Comparison of ENCODE assay signal across 9 cellular contexts in genomic region chr4:84482564-84483563, GRCh38. TPM values are rescaled to one million over a fixed set of nuclear protein-coding genes. Genes with fewer than 3 reads are reported as not detected.
DNase-seq lines count a peak whose midpoint lies in the region; ATAC-seq, FAIRE-seq and TF ChIP-seq lines count a peak whose summit lies in the region.
"Had no signal": no experiment of that assay in that cellular context is flagged by ENCODE, and none has a peak within 500 bp of the region (broad histone marks: within the 10 kb centered on the region; RNA-seq: fewer than 3 reads in every experiment).

No MANE protein-coding gene starts in this region.

- CTCF ChIA-PET in HCT116 (lab: Charles Lee) (no interaction called here), K562 (lab: Yijun Ruan, JAX; ENCODE audit: low intra/inter-chr PET ratio) (no interaction called here)
- CTCF ChIA-PET in activated CD4-positive, alpha-beta T cell treated with anti-CD3 and anti-CD28 coated beads, Interleukin-2, amount 10 ng/mL, durations not matched to agents 7 days and 5 days (lab: Charles Lee), result interaction anchor here (0.7 to 1.2 kb wide), 4 partner anchors 9 to 25 kb away, joined by 3 to 4 read pairs (median 3); partner anchors contain the start of gene NKX6-1

- H3K27ac ChIP-seq in HCT116 (ENCODE audit: low read depth, low read length) (no peak overlapping the region), K562 (ENCODE audit: extremely low read depth, low read depth, low read length) (no peak overlapping the region), small intestine (ENCODE audit: low read depth in 1 of 2, low read length in 1 of 2) (no peak overlapping the region)

- intact Hi-C loops in HCT116 (cut with micrococcal nuclease), result no loop called here
- intact Hi-C loops in K562 (cut with micrococcal nuclease), result no loop called here

- H3K27me3 ChIP-seq in HCT116 (ENCODE audit: insufficient read depth, low read length) (no peaks in the 10 kb centered on the region), K562 (ENCODE audit: control insufficient read depth in 2 of 2, insufficient read depth in 2 of 2, low read length in 2 of 2) (peaks cover 2 to 22% of the 10 kb centered on the region in 2 experiments; a peak in 2 of 5 replicates), small intestine (ENCODE audit: control insufficient read depth in 2 of 2, insufficient read depth in 2 of 2, low read length in 2 of 2) (peaks cover 4 to 54% of the 10 kb centered on the region in 2 donors)

- 42% methylated on average over 62 of the region's 69 CpGs for WGBS in K562 (ENCODE audit: insufficient coverage, low coverage, missing lambda C conversion rate)
- WGBS in small intestine, 3 donors, result 6 to 17% (median 9%) methylated on average over 61 to 69 of the region's 69 CpGs

- DNase-seq in HCT116 (ENCODE audit: low read depth, low spot score), result no peak
- no peak for DNase-seq in K562 (ENCODE audit: extremely low read depth in 1 of 4, low spot score in 3 of 4)
- DNase-seq in iPS-NIHi7 (ENCODE audit: extremely low spot score), result peak; percentile 62
- DNase-seq in small intestine, result peak; percentile 43
- no peak for DNase-seq in H54 (ENCODE audit: insufficient read length, low spot score)
- DNase-seq in NCI-H1048 (lab: John Stamatoyannopoulos, UW), result no peak
- no peak for DNase-seq in activated CD4-positive, alpha-beta T cell treated with anti-CD3 and anti-CD28 coated beads, Interleukin-2, amount 10 ng/mL, durations not matched to agents 7 days and 5 days
- DNase-seq: PC-3 had no signal

- H4K20me1 ChIP-seq in HCT116 (ENCODE audit: insufficient read depth) (no peaks in the 10 kb centered on the region), K562 (replicated peaks; ENCODE audit: control insufficient read depth, insufficient read depth, low read length) (no peaks in the 10 kb centered on the region)

- RAD21 ChIA-PET in HCT116 (lab: Charles Lee; ENCODE audit: low non-redundant PET in 1 of 2, low total read pairs in 2 of 2, uncharacterized antibody in 2 of 2, unreplicated experiment in 2 of 2), result no interaction called here

- H3K27me3 Mint-ChIP-seq in activated CD4-positive, alpha-beta T cell treated with anti-CD3 and anti-CD28 coated beads, Interleukin-2, amount 10 ng/mL, durations not matched to agents 7 days and 5 days, result peaks cover 83% of the 10 kb centered on the region

- H3K9ac ChIP-seq in HCT116 (ENCODE audit: low read length) (no peak overlapping the region), K562 (ENCODE audit: insufficient read depth in 1 of 2, low read depth in 2 of 2, low read length in 2 of 2) (no peak overlapping the region)

- TF ChIP-seq EP300 in K562 (IDR thresholded peaks at IDR 0.05; ENCODE audit: low read length), result no peak

- peaks cover 10% of the 10 kb centered on the region for H3K9me3 Mint-ChIP-seq in activated CD4-positive, alpha-beta T cell treated with anti-CD3 and anti-CD28 coated beads, Interleukin-2, amount 10 ng/mL, durations not matched to agents 7 days and 5 days

- BruUV-seq in HCT116 (replicated peaks; lab: Mats Ljungman, UMichigan) (no TSS peak), K562 (replicated peaks; lab: Mats Ljungman, UMichigan) (no TSS peak)

- TF ChIP-seq RAD21 in HCT116 (IDR thresholded peaks at IDR 0.05; ENCODE audit: low read depth), result no peak
- TF ChIP-seq RAD21 in K562 (CRISPR knock-in tag; conservative IDR thresholded peaks at IDR 0.05 in 1 of 2, IDR thresholded peaks at IDR 0.05 in 1 of 2), result no peak

- H3K4me3 Mint-ChIP-seq in activated CD4-positive, alpha-beta T cell treated with anti-CD3 and anti-CD28 coated beads, Interleukin-2, amount 10 ng/mL, durations not matched to agents 7 days and 5 days, result no peak overlapping the region

- H3K27ac Mint-ChIP-seq in activated CD4-positive, alpha-beta T cell treated with anti-CD3 and anti-CD28 coated beads, Interleukin-2, amount 10 ng/mL, durations not matched to agents 7 days and 5 days, result no peak overlapping the region

- peaks cover 2% of the 10 kb centered on the region for H3K36me3 Mint-ChIP-seq in activated CD4-positive, alpha-beta T cell treated with anti-CD3 and anti-CD28 coated beads, Interleukin-2, amount 10 ng/mL, durations not matched to agents 7 days and 5 days (ENCODE audit: low read depth)

- no peak for TF ChIP-seq POLR2A in HCT116 (IDR thresholded peaks at IDR 0.05; ENCODE audit: borderline replicate concordance, extremely low read depth, insufficient read depth, insufficient read length)
- TF ChIP-seq POLR2A in K562 (conservative IDR thresholded peaks at IDR 0.05), result no peak
- TF ChIP-seq POLR2A in H54 (IDR thresholded peaks at IDR 0.05; ENCODE audit: low read depth, low read length), result no peak

- no peak for FAIRE-seq in K562 (lab: Jason Lieb, UNC)
- FAIRE-seq in small intestine (lab: Jason Lieb, UNC), result no peak
- FAIRE-seq in H54 (lab: Jason Lieb, UNC), result no peak

- H3K9me3 ChIP-seq in HCT116 (ENCODE audit: control insufficient read depth in 1 of 2, insufficient read depth in 1 of 2, low read depth in 1 of 2, low read length in 2 of 2) (no peaks in the 10 kb centered on the region), K562 (replicated peaks; ENCODE audit: control insufficient read depth, insufficient read depth, low read depth, low read length) (no peaks in the 10 kb centered on the region), small intestine (ENCODE audit: control insufficient read depth, low read depth) (no peaks in the 10 kb centered on the region)

- TF ChIP-seq CTCF in HCT116 (IDR thresholded peaks at IDR 0.05 in 2 of 3, conservative IDR thresholded peaks at IDR 0.05 in 1 of 3; ENCODE audit: borderline replicate concordance in 1 of 3, insufficient read depth in 1 of 3, low read depth in 2 of 3, low read length in 2 of 3), result peak in 2 of 3 experiments; percentile 25 to 29; a peak in 2 of 6 replicates
- peak; percentile 28 to 80 (median 35); a peak in 4 of 6 replicates for TF ChIP-seq CTCF in K562 (IDR thresholded peaks at IDR 0.05 in 2 of 3, conservative IDR thresholded peaks at IDR 0.05 in 1 of 3; ENCODE audit: insufficient read depth in 2 of 3, low read depth in 1 of 3, low read length in 3 of 3)

- H3K9me2 ChIP-seq in HCT116 (ENCODE audit: insufficient read depth), result no peaks in the 10 kb centered on the region

- H3K79me2 ChIP-seq in HCT116 (ENCODE audit: insufficient read depth, low read length), result no peaks in the 10 kb centered on the region
- H3K79me2 ChIP-seq in K562 (ENCODE audit: control insufficient read depth, insufficient read depth, low read length), result no peaks in the 10 kb centered on the region

- ATAC-seq in HCT116 (0 out of 2 replicates have a peak, but pooled peaks have one; percentile 20), K562 (peak; percentile 68), GM21737 (IDR thresholded peaks at IDR 0.05; ENCODE audit: unreplicated experiment) (no peak)
- ATAC-seq: PC-3 had no signal

- H3K4me1 ChIP-seq in HCT116 (ENCODE audit: control insufficient read depth in 1 of 2, insufficient read depth in 2 of 2, low read length in 2 of 2), result peaks cover 0 to 5% of the 10 kb centered on the region in 2 experiments; a peak in 2 of 4 replicates
- H3K4me1 ChIP-seq in K562 (replicated peaks in 1 of 2; ENCODE audit: control insufficient read depth in 2 of 2, insufficient read depth in 2 of 2, low read length in 2 of 2), result peaks cover 0 to 8% of the 10 kb centered on the region in 2 experiments; a peak in 1 of 5 replicates
- no peaks in the 10 kb centered on the region for H3K4me1 ChIP-seq in small intestine (ENCODE audit: control insufficient read depth in 2 of 2, insufficient read depth in 1 of 2, low read depth in 1 of 2, low read length in 1 of 2)

- H3K4me3 ChIP-seq in HCT116 (replicated peaks in 1 of 2; ENCODE audit: low read depth in 1 of 2, low read length in 2 of 2) (no peak overlapping the region), K562 (no peak overlapping the region), small intestine (ENCODE audit: low read depth in 1 of 2, low read length in 2 of 2) (peak overlapping the region in 1 of 2 donors; percentile 16)

- H3K36me3 ChIP-seq in HCT116 (ENCODE audit: control insufficient read depth in 1 of 2, insufficient read depth in 2 of 2, low read length in 2 of 2), result no peaks in the 10 kb centered on the region
- no peaks in the 10 kb centered on the region for H3K36me3 ChIP-seq in K562 (ENCODE audit: control insufficient read depth, insufficient read depth, low read length)
- H3K36me3 ChIP-seq in small intestine (ENCODE audit: control insufficient read depth in 2 of 2, insufficient read depth in 2 of 2, low read length in 2 of 2), result no peaks in the 10 kb centered on the region

- peaks cover 2% of the 10 kb centered on the region for H3K9me1 ChIP-seq in K562 (ENCODE audit: control insufficient read depth, insufficient read depth, low read length)

- peaks cover 9% of the 10 kb centered on the region for H3K4me1 Mint-ChIP-seq in activated CD4-positive, alpha-beta T cell treated with anti-CD3 and anti-CD28 coated beads, Interleukin-2, amount 10 ng/mL, durations not matched to agents 7 days and 5 days

- POLR2A ChIA-PET in HCT116 (lab: Charles Lee), result no interaction called here
- POLR2A ChIA-PET in K562 (lab: Yijun Ruan, JAX), result no interaction called here
- POLR2A ChIA-PET in activated CD4-positive, alpha-beta T cell treated with anti-CD3 and anti-CD28 coated beads, Interleukin-2, amount 10 ng/mL, durations not matched to agents 7 days and 5 days (lab: Charles Lee), result interaction anchor here (0.7 kb wide), 1 partner anchor 111 kb away, joined by 3 read pairs; no protein-coding TSS in a partner anchor

- in situ Hi-C loops in K562 (cut with MboI), result no loop called here

- no peak overlapping the region for H3K4me2 ChIP-seq in HCT116 (ENCODE audit: low read length)
- H3K4me2 ChIP-seq in K562 (ENCODE audit: insufficient read depth, low read length), result no peak overlapping the region

- H2AFZ ChIP-seq in HCT116 (ENCODE audit: low read depth, low read length, poor library complexity, severe bottlenecking) (no peak overlapping the region), K562 (ENCODE audit: low read depth, low read length) (no peak overlapping the region)

RNA-seq across cellular contexts. Expression of gene NKX6-1, which starts 16.2 kb away (rescaled TPM):
- total RNA-seq in HCT116 (2021; ENCODE audit: unreplicated experiment), result 4.2 TPM
- polyA plus RNA-seq in HCT116 (2012), result 1.9 and 2.4 TPM in 2 replicates
- not detected in 2 replicates for total RNA-seq in K562 (2011; cell fraction: chromatin; rRNA removed; ENCODE audit: low replicate concordance)
- not detected in 2 replicates for total RNA-seq in K562 (2011; cell fraction: nucleolus; rRNA removed)
- total RNA-seq in K562 (2011; cell fraction: nucleoplasm; rRNA removed), result not detected in 2 replicates
- total RNA-seq in K562 (2014; rRNA removed), result not detected in 2 replicates
- not detected in 2 replicates for total RNA-seq in K562 (2014; rRNA removed; fragmentation: Illumina TruSeq; extraction: Trizol)
- total RNA-seq in K562 (2015; rRNA removed; fragmentation: Illumina TruSeq; extraction: Trizol), result not detected in 2 replicates
- total RNA-seq in K562 (2021), result not detected in 2 replicates
- polyA plus RNA-seq in K562 (2011; rRNA removed), result not detected in 2 replicates
- not detected in 2 replicates for polyA plus RNA-seq in K562 (2011; cell fraction: cytosol; rRNA removed)
- polyA plus RNA-seq in K562 (2011; cell fraction: nucleus; rRNA removed), result not detected in 2 replicates
- not detected in 2 replicates for polyA plus RNA-seq in K562 (2012)
- polyA plus RNA-seq in K562 (2014; fragmentation: Illumina TruSeq; extraction: Trizol), result not detected in 2 replicates
- polyA plus RNA-seq in K562 (2014; fragmentation: Nextera tagmentation; extraction: Ambion mirVana), result not detected
- polyA plus RNA-seq in K562 (2014; rRNA removed), result not detected in 2 replicates
- polyA minus RNA-seq in K562 (2011; rRNA and poly(A)+ RNA removed), result not detected in 2 replicates
- polyA minus RNA-seq in K562 (2011; cell fraction: cytosol; rRNA and poly(A)+ RNA removed), result not detected in 2 replicates
- not detected in 2 replicates for polyA minus RNA-seq in K562 (2011; cell fraction: nucleus; rRNA and poly(A)+ RNA removed)
- polyA plus RNA-seq in small intestine, result not detected
- not detected for total RNA-seq in activated CD4-positive, alpha-beta T cell treated with anti-CD3 and anti-CD28 coated beads, Interleukin-2, amount 10 ng/mL, durations not matched to agents 7 days and 5 days

Comparison
In these comparisons a context has a peak if more than half of its experiments do, and no peak if none do; other contexts are left out.
1. DNase-seq: peak in iPS-NIHi7 (single experiment) and small intestine (single experiment); none in HCT116 (single experiment), K562 (0 of 4), H54 (single experiment), NCI-H1048 (single experiment) and activated CD4-positive, alpha-beta T cell treated with anti-CD3 and anti-CD28 coated beads, Interleukin-2, amount 10 ng/mL, durations not matched to agents 7 days and 5 days (single experiment).
2. Of the 22 proteins assayed by ChIP-seq in both K562 and HCT116: peak only in K562: ZBTB33; only in HCT116: none; in both: CTCF; in neither: 20.